1 cellular context compared by ENCODE assay signal in genomic region chr4:54217642-54218486, GRCh38.
TF ChIP-seq lines count a peak whose summit lies in the region.

No MANE protein-coding gene starts in this region.

TF ChIP-seq in H1, 55 proteins besides CTCF, POLR2A, EP300 and RAD21:
- peak; percentile 62 for TF ChIP-seq ASH2L (IDR thresholded peaks at IDR 0.05; ENCODE audit: low read length)
- TF ChIP-seq BACH1 (IDR thresholded peaks at IDR 0.05; ENCODE audit: low read length): no peak
- no peak for TF ChIP-seq USF2 (IDR thresholded peaks at IDR 0.05; ENCODE audit: low read length)
- no peak for TF ChIP-seq JUND (IDR thresholded peaks at IDR 0.05; ENCODE audit: low read length)
- TF ChIP-seq CHD1 (IDR thresholded peaks at IDR 0.05; ENCODE audit: low read depth, low read length): no peak
- TF ChIP-seq NANOG (IDR thresholded peaks at IDR 0.05; ENCODE audit: insufficient read depth, low read depth, low read length, poor library complexity, severe bottlenecking): no peak
- TF ChIP-seq MAFK (IDR thresholded peaks at IDR 0.05; ENCODE audit: low read depth, low read length): no peak
- TF ChIP-seq RXRA (IDR thresholded peaks at IDR 0.05; ENCODE audit: insufficient read depth, low read depth, low read length): no peak
- no peak for TF ChIP-seq NRF1 (IDR thresholded peaks at IDR 0.05; ENCODE audit: low read depth, low read length)
- no peak for TF ChIP-seq SAP30 (IDR thresholded peaks at IDR 0.05; ENCODE audit: insufficient read depth, insufficient replicate concordance, low read length)
- peak; percentile 38 for TF ChIP-seq EZH2 (IDR thresholded peaks at IDR 0.05; ENCODE audit: low read depth, low read length, severe bottlenecking)
- no peak for TF ChIP-seq TAF1 (IDR thresholded peaks at IDR 0.05; ENCODE audit: low read depth, low read length)
- TF ChIP-seq SIN3A (conservative IDR thresholded peaks at IDR 0.05 in 1 of 2, IDR thresholded peaks at IDR 0.05 in 1 of 2; ENCODE audit: low read depth in 1 of 2, low read length in 2 of 2): no peak
- TF ChIP-seq RBBP5 (IDR thresholded peaks at IDR 0.05; ENCODE audit: borderline replicate concordance, low read depth, low read length): peak; percentile 52; the same call in 1 of the 2 replicates
- TF ChIP-seq KDM4A (IDR thresholded peaks at IDR 0.05; ENCODE audit: low read depth, low read length, severe bottlenecking): peak; percentile 56
- TF ChIP-seq HDAC6 (IDR thresholded peaks at IDR 0.05; ENCODE audit: low read depth, low read length): no peak
- TF ChIP-seq EGR1 (IDR thresholded peaks at IDR 0.05; ENCODE audit: borderline replicate concordance, low read depth, low read length): no peak
- no peak for TF ChIP-seq SP4 (IDR thresholded peaks at IDR 0.05; ENCODE audit: low read length)
